17 cellular contexts compared by ENCODE assay signal in the genomic region with DNA sequence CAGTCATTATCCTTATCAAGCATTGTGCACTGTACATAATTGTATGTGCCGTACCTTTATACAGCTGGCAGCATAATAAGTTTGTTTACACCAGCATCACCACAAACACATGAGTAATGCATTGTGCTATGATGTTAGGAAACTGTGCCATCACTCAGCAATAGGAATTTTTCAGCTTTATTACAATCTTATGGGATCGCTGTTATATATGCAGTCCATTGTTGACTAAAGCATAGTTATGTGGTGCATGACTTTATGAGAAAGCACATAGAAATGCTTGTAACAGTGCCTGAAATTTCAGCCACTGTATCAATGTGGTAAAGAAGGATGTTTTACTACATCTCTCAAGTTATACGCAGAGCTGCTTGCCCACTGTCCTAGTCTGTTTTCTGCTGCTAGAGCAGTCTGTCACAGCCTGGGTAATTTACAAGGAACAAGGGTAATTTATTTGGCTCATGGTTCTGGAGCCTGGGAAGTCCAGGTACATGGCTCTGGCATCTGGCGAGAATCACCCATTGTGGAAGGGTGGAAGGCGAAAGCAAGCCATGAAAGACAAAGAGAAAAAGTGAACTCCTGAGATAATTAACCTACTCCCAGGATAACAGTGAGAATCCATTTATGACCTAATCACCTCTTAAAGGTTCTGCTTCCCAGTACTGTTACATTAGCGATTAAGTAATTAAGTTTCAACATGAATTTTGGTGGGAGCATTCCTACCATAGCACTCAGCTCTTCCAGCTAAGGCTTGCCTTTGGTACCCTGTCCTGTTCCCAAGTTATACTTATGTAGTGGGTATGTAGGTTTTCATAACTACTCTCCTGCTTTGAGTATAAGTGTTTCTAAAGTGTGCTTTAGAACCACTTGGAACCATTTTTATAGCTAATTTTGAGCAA. TPM values are rescaled to one million over a fixed set of nuclear protein-coding genes. Genes with fewer than 3 reads are reported as not detected.
DNase-seq lines count a peak whose midpoint lies in the region; ATAC-seq, FAIRE-seq and TF ChIP-seq lines count a peak whose summit lies in the region.
"Had no signal": no experiment of that assay in that cellular context is flagged by ENCODE, and none has a peak within 500 bp of the region (broad histone marks: within the 10 kb centered on the region; RNA-seq: fewer than 3 reads in every experiment).

No MANE protein-coding gene starts in this region.

- H3K14ac ChIP-seq in H9 (ENCODE audit: insufficient read depth, low read length) = no peak overlapping the region

- peak overlapping the region; percentile 98 for H3K4me2 ChIP-seq in A549
- H3K4me2 ChIP-seq in H9 (ENCODE audit: insufficient read depth, insufficient read length, low read length) = no peak overlapping the region
- H3K4me2 ChIP-seq: neural progenitor cell had no signal

- H3K27ac ChIP-seq in A549 = peak overlapping the region; percentile 48 to 69
- H3K27ac ChIP-seq in H9 (ENCODE audit: insufficient read length, low read depth, low read length) = no peak overlapping the region
- H3K27ac ChIP-seq: neural progenitor cell had no signal

- H2BK5ac ChIP-seq in H9 (ENCODE audit: insufficient read length, low read length) = no peak overlapping the region

- H3K9ac ChIP-seq in H9 (ENCODE audit: extremely low read depth, insufficient read length, low read length) (no peak overlapping the region), adipocyte (ENCODE audit: low read length) (no peak overlapping the region)
- H3K9ac ChIP-seq: neural progenitor cell had no signal

- no peak for TF ChIP-seq EP300 in A549 (IDR thresholded peaks at IDR 0.05)

- no peak overlapping the region for H3T11ph ChIP-seq in H9 (ENCODE audit: low read length)

- H2AK5ac ChIP-seq in H9 (ENCODE audit: insufficient read length, low read length) = no peak overlapping the region

- no peak overlapping the region for H2AFZ ChIP-seq in H9 (ENCODE audit: low read length)
- H2AFZ ChIP-seq: neural progenitor cell had no signal

- no peak overlapping the region for H4K8ac ChIP-seq in H9 (replicated peaks; ENCODE audit: insufficient read length, low read depth, low read length)

- H4K91ac ChIP-seq in H9 (ENCODE audit: insufficient read length, low read depth, low read length) = no peak overlapping the region

- CTCF ChIA-PET in A549 (lab: Yijun Ruan, JAX) = interaction anchor here (0.6 to 1.8 kb wide), 7 partner anchors 15 to 405 kb away, joined by 3 to 11 read pairs (median 3); no protein-coding TSS in a partner anchor

- 0 out of 7 replicates have a peak, but pooled peaks cover 0 to 2% (median 0%) of the 10 kb centered on the region in 3 experiments for H3K36me3 Mint-ChIP-seq in H9 (ENCODE audit: insufficient read depth in 1 of 3, low read depth in 3 of 3)

- peak in 1 of 2 experiments; percentile 16; a peak in 1 of 5 replicates for TF ChIP-seq RAD21 in A549 (conservative IDR thresholded peaks at IDR 0.05 in 1 of 2, IDR thresholded peaks at IDR 0.05 in 1 of 2)

- no peak overlapping the region for H2BK20ac ChIP-seq in H9 (ENCODE audit: low read depth, low read length, poor library complexity, severe bottlenecking)

- H3K4me3 Mint-ChIP-seq in H9 = no peak overlapping the region
- H3K4me3 Mint-ChIP-seq: neural progenitor cell had no signal

- H3K27me3 ChIP-seq in H9 (ENCODE audit: insufficient read depth, low read length) (no peaks in the 10 kb centered on the region), adipocyte (replicated peaks; ENCODE audit: control insufficient read depth, insufficient read depth, low read length) (no peaks in the 10 kb centered on the region)
- H3K27me3 ChIP-seq: BE2C, neural progenitor cell had no signal

- no peak overlapping the region for H3K18ac ChIP-seq in H9 (ENCODE audit: insufficient read length, low read depth, low read length)

- peaks cover 3% of the 10 kb centered on the region for H3K79me1 ChIP-seq in H9 (ENCODE audit: insufficient read depth, low read depth, low read length, poor library complexity, severe bottlenecking)

- H3K36me3 ChIP-seq in adipocyte (ENCODE audit: control insufficient read depth, insufficient read depth, low read length, severe bottlenecking) = no peaks in the 10 kb centered on the region
- H3K36me3 ChIP-seq: BE2C, neural progenitor cell had no signal

- H3K56ac ChIP-seq in H9 (ENCODE audit: insufficient read length, low read depth, low read length) = no peak overlapping the region

- no peak overlapping the region for H2BK120ac ChIP-seq in H9 (ENCODE audit: low read depth, low read length, poor library complexity, severe bottlenecking)

- H4K5ac ChIP-seq in H9 (ENCODE audit: insufficient read length, low read depth, low read length) = no peak overlapping the region

- 0 out of 2 replicates have a peak, but pooled peaks cover 2% of the 10 kb centered on the region for H3K79me2 ChIP-seq in H9 (ENCODE audit: insufficient read depth, low read length)

- WGBS in A549 (ENCODE audit: missing lambda C conversion rate) = 54% methylated on average over 6 of the region's 6 CpGs
- WGBS in H9 (ENCODE audit: extremely low coverage, insufficient read length, low lambda C conversion rate) = no CpG with 5 or more reads among the region's 6 CpGs

- no peak overlapping the region for H2BK12ac ChIP-seq in H9 (ENCODE audit: insufficient read length, low read depth, low read length)

- H3K23ac ChIP-seq in H9 (ENCODE audit: insufficient read length, low read depth, low read length) = peak overlapping the region; percentile 95

- H3K27ac Mint-ChIP-seq in H9 = peak overlapping the region in 1 of 3 experiments; percentile 85; a peak in 1 of 7 replicates
- H3K27ac Mint-ChIP-seq: brain, neural progenitor cell had no signal

- H3K23me2 ChIP-seq in H9 (ENCODE audit: insufficient read length, low read depth, low read length, poor library complexity, severe bottlenecking) = peaks cover 7% of the 10 kb centered on the region

- H2BK15ac ChIP-seq in H9 (ENCODE audit: low read depth, low read length) = no peak overlapping the region

- peaks cover 2% of the 10 kb centered on the region for H3K27me3 Mint-ChIP-seq in H9 (ENCODE audit: low read depth)

- TF ChIP-seq CTCF in A549 (IDR thresholded peaks at IDR 0.05) (no peak), H9 (conservative IDR thresholded peaks at IDR 0.05) (no peak), foreskin fibroblast (IDR thresholded peaks at IDR 0.05; ENCODE audit: low read depth, low read length) (no peak)

- no peaks in the 10 kb centered on the region for H4K20me1 ChIP-seq in H9 (ENCODE audit: control insufficient read depth, insufficient read depth, insufficient read length)

- no peak for TF ChIP-seq POLR2A in A549 (IDR thresholded peaks at IDR 0.05; ENCODE audit: low read length)

- DNase-seq in A549 (ENCODE audit: low read depth in 1 of 2, low spot score in 1 of 2) (peak in 1 of 2 experiments; percentile 66), H9 (no peak), adipocyte (ENCODE audit: low read depth) (peak; percentile 91), foreskin fibroblast (peak; percentile 89 to 93), NCI-H1694 (lab: John Stamatoyannopoulos, UW) (no peak)
- DNase-seq in effector CD8-positive, alpha-beta T cell (lab: John Stamatoyannopoulos, UW) = no peak
- DNase-seq: BE2C; GDM1; left cardiac atrium; MM.1S; stimulated activated CD4-positive, alpha-beta T cell treated with anti-CD3 and anti-CD28 coated beads, Interleukin-15, amount 100 ng/mL, for 24 hours; stimulated activated CD8-positive, alpha-beta memory T cell treated with anti-CD3 and anti-CD28 coated beads, Interleukin-4, amount 100 ng/mL, for 48 hours had no signal

- ATAC-seq in A549 (peak in 1 of 2 experiments; percentile 60; a peak in 3 of 6 replicates), GM18519 (IDR thresholded peaks at IDR 0.05; ENCODE audit: low FRiP score, unreplicated experiment) (no peak), GM18511 (IDR thresholded peaks at IDR 0.05; ENCODE audit: unreplicated experiment) (no peak)
- ATAC-seq: left cardiac atrium had no signal

- peaks cover 9 to 12% of the 10 kb centered on the region in 2 experiments for H3K4me1 Mint-ChIP-seq in H9

- no peak for FAIRE-seq in A549 (lab: Jason Lieb, UNC)
- FAIRE-seq: frontal cortex had no signal

- no peak overlapping the region for H3K4me3 ChIP-seq in A549
- no peak overlapping the region for H3K4me3 ChIP-seq in adipocyte (ENCODE audit: low read length)
- H3K4me3 ChIP-seq in foreskin fibroblast (ENCODE audit: low read depth in 1 of 2, low read length in 2 of 2) = no peak overlapping the region
- H3K4me3 ChIP-seq: neural progenitor cell had no signal

- no peak overlapping the region for H3K4ac ChIP-seq in H9 (ENCODE audit: low read depth, low read length)

- POLR2A ChIA-PET in A549 (lab: Yijun Ruan, JAX) = no interaction called here

- H3K4me1 ChIP-seq in A549 (peaks cover 60% of the 10 kb centered on the region), H9 (ENCODE audit: insufficient read depth, low read length) (0 out of 2 replicates have a peak, but pooled peaks cover 2% of the 10 kb centered on the region), adipocyte (ENCODE audit: control insufficient read depth, insufficient read depth, low read length) (peaks cover 51% of the 10 kb centered on the region)
- H3K4me1 ChIP-seq: BE2C had no signal

- H3K9me3 ChIP-seq in A549 (no peaks in the 10 kb centered on the region), H9 (ENCODE audit: control insufficient read depth, low read depth, low read length) (no peaks in the 10 kb centered on the region), adipocyte (ENCODE audit: control insufficient read depth, low read length) (no peaks in the 10 kb centered on the region)
- H3K9me3 ChIP-seq: BE2C had no signal

- H3K9me3 Mint-ChIP-seq in H9 = no peaks in the 10 kb centered on the region; a peak in 1 of 5 replicates
- H3K9me3 Mint-ChIP-seq: brain had no signal

TF ChIP-seq in A549, 52 proteins besides CTCF, POLR2A, EP300 and RAD21 (continues in another document):
- no peak for TF ChIP-seq CHD4 (IDR thresholded peaks at IDR 0.05; ENCODE audit: borderline replicate concordance)
- no peak for TF ChIP-seq RFX5 (IDR thresholded peaks at IDR 0.05)
- TF ChIP-seq, protein P1, sequence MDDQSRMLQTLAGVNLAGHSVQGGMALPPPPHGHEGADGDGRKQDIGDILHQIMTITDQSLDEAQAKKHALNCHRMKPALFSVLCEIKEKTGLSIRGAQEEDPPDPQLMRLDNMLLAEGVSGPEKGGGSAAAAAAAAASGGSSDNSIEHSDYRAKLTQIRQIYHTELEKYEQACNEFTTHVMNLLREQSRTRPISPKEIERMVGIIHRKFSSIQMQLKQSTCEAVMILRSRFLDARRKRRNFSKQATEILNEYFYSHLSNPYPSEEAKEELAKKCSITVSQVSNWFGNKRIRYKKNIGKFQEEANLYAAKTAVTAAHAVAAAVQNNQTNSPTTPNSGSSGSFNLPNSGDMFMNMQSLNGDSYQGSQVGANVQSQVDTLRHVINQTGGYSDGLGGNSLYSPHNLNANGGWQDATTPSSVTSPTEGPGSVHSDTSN (IDR thresholded peaks at IDR 0.05) = 0 out of 2 replicates have a peak, but pooled peaks have one; percentile 37
- TF ChIP-seq KDM1A (IDR thresholded peaks at IDR 0.05; ENCODE audit: low read depth) = no peak

RNA-seq across cellular contexts. Expression of a gene that starts 4.6 kb away (rescaled TPM):
- polyA plus RNA-seq in A549 (2011; rRNA removed) (76.7 and 80.7 TPM in 2 replicates), A549 (2017; fragmentation: RNase III; extraction: RNeasy Plus Mini Kit Qiagen cat#74134 plus additional on column Dnase treatment) (34.1 to 34.7 TPM (median 34.2 TPM) in 3 replicates)
- 13.8 and 14.9 TPM in 2 replicates for polyA plus RNA-seq in A549 (2012; cell fraction: cytosol; rRNA removed)
- polyA plus RNA-seq in A549 (2012; cell fraction: nucleus; rRNA removed) = 6.8 and 8.7 TPM in 2 replicates
- 52.0 and 55.0 TPM in 2 replicates for polyA minus RNA-seq in A549 (2011; rRNA and poly(A)+ RNA removed)
- total RNA-seq in H9 (2021) = 8.7 and 9.2 TPM in 2 replicates

Comparison
In these comparisons a context has a peak if more than half of its experiments do, and no peak if none do; other contexts are left out.
1. DNase-seq: peak in adipocyte (single experiment) and foreskin fibroblast (2 of 2); none in H9 (single experiment), effector CD8-positive, alpha-beta T cell (single experiment) and NCI-H1694 (single experiment).